14 cellular contexts compared by ENCODE assay signal in the genomic region with DNA sequence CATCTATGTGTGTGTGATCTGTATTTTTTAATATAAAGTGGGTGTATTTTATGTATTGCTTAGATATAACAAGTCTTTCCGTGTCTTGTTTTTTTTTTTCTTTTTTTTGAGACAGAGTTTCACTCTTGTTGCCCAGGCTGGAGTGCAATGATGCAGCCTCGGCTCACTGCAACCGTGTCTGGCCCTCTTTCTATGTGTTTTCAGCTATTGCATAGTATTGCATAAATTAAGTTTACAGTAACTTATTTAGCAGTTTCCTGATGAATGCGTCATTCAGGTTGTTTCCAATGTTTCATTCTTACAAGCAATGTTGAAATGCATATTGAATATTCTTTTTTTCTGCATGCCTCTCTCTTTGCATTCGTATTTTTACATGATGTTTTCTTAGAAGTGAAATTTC. TPM values are rescaled to one million over a fixed set of nuclear protein-coding genes. Genes with fewer than 3 reads are reported as not detected.
DNase-seq lines count a peak whose midpoint lies in the region; ATAC-seq and TF ChIP-seq lines count a peak whose summit lies in the region.
"Had no signal": no experiment of that assay in that cellular context is flagged by ENCODE, and none has a peak within 500 bp of the region (broad histone marks: within the 10 kb centered on the region; RNA-seq: fewer than 3 reads in every experiment).

No MANE protein-coding gene starts in this region.

- no peaks in the 10 kb centered on the region for H3K9me3 Mint-ChIP-seq in activated CD4-positive, alpha-beta T cell treated with anti-CD3 and anti-CD28 coated beads, Interleukin-2, amount 10 ng/mL, durations not matched to agents 24 days and 14 days
- H3K9me3 Mint-ChIP-seq in osteocyte (ENCODE audit: unreplicated experiment), result no peaks in the 10 kb centered on the region
- H3K9me3 Mint-ChIP-seq: CD4-positive, alpha-beta memory T cell; H9 had no signal

- H3K36me3 Mint-ChIP-seq in activated CD4-positive, alpha-beta T cell treated with anti-CD3 and anti-CD28 coated beads, Interleukin-2, amount 10 ng/mL, durations not matched to agents 24 days and 14 days (ENCODE audit: low read depth), result no peaks in the 10 kb centered on the region
- no peaks in the 10 kb centered on the region for H3K36me3 Mint-ChIP-seq in osteocyte (ENCODE audit: unreplicated experiment)
- H3K36me3 Mint-ChIP-seq: CD4-positive, alpha-beta memory T cell had no signal

- no peaks in the 10 kb centered on the region for H3K27me3 ChIP-seq in HL-60 (ENCODE audit: insufficient read depth, poor library complexity, severe bottlenecking)
- H3K27me3 ChIP-seq: BE2C had no signal

- H3K4me3 ChIP-seq in HL-60 (replicated peaks; ENCODE audit: insufficient read depth, low read length), result no peak overlapping the region

- no peak for ATAC-seq in GM21360 (IDR thresholded peaks at IDR 0.05; ENCODE audit: unreplicated experiment)

- peaks cover 25% of the 10 kb centered on the region for H3K27me3 Mint-ChIP-seq in activated CD4-positive, alpha-beta T cell treated with anti-CD3 and anti-CD28 coated beads, Interleukin-2, amount 10 ng/mL, durations not matched to agents 24 days and 14 days
- peaks cover 41% of the 10 kb centered on the region for H3K27me3 Mint-ChIP-seq in osteocyte (ENCODE audit: unreplicated experiment)

- peak; percentile 20 for DNase-seq in activated CD4-positive, alpha-beta T cell treated with anti-CD3 and anti-CD28 coated beads, Interleukin-2, amount 10 ng/mL, durations not matched to agents 24 days and 14 days
- no peak for DNase-seq in activated CD4-positive, alpha-beta T cell treated with anti-CD3 and anti-CD28 coated beads, Interleukin-2, amount 50 U/mL, for 1 hour
- DNase-seq in HL-60 (ENCODE audit: low read depth in 1 of 2, low spot score in 1 of 2) (peak; percentile 20 to 39), NOMO-1 treated with DMSO at 0.1 percent for 48 hours (lab: John Stamatoyannopoulos, UW; ENCODE audit: unreplicated experiment) (peak; percentile 28), osteocyte (ENCODE audit: extremely low spot score, unreplicated experiment) (peak; percentile 4), superior temporal gyrus (ENCODE audit: extremely low spot score) (no peak)
- DNase-seq: BE2C; CD4-positive, alpha-beta memory T cell; DMS79; GOT3; H9 had no signal

- no peak overlapping the region for H3K4me3 Mint-ChIP-seq in activated CD4-positive, alpha-beta T cell treated with anti-CD3 and anti-CD28 coated beads, Interleukin-2, amount 10 ng/mL, durations not matched to agents 24 days and 14 days
- no peak overlapping the region for H3K4me3 Mint-ChIP-seq in osteocyte (ENCODE audit: unreplicated experiment)
- H3K4me3 Mint-ChIP-seq: CD4-positive, alpha-beta memory T cell; H9 had no signal

- no peak overlapping the region for H3K27ac Mint-ChIP-seq in activated CD4-positive, alpha-beta T cell treated with anti-CD3 and anti-CD28 coated beads, Interleukin-2, amount 10 ng/mL, durations not matched to agents 24 days and 14 days
- H3K27ac Mint-ChIP-seq in osteocyte (ENCODE audit: unreplicated experiment), result no peak overlapping the region
- H3K27ac Mint-ChIP-seq: CD4-positive, alpha-beta memory T cell; H9 had no signal

- H3K4me1 Mint-ChIP-seq in activated CD4-positive, alpha-beta T cell treated with anti-CD3 and anti-CD28 coated beads, Interleukin-2, amount 10 ng/mL, durations not matched to agents 24 days and 14 days, result no peaks in the 10 kb centered on the region
- H3K4me1 Mint-ChIP-seq in osteocyte (ENCODE audit: unreplicated experiment), result no peaks in the 10 kb centered on the region
- H3K4me1 Mint-ChIP-seq: CD4-positive, alpha-beta memory T cell had no signal

- TF ChIP-seq CTCF in HL-60 (IDR thresholded peaks at IDR 0.05; ENCODE audit: insufficient read depth, low read length) (no peak), osteocyte (IDR thresholded peaks at IDR 0.05) (no peak)

- intact Hi-C loops in activated CD4-positive, alpha-beta T cell treated with anti-CD3 and anti-CD28 coated beads, Interleukin-2, amount 10 ng/mL, durations not matched to agents 24 days and 14 days (cut with micrococcal nuclease), result no loop called here

- peak overlapping the region; percentile 53 for H3K27ac ChIP-seq in HL-60 (replicated peaks)
- H3K27ac ChIP-seq: C4-2B had no signal

RNA-seq across cellular contexts. Expression of a gene that starts 7.2 kb away (rescaled TPM):
- total RNA-seq in activated CD4-positive, alpha-beta T cell treated with anti-CD3 and anti-CD28 coated beads, Interleukin-2, amount 10 ng/mL, durations not matched to agents 24 days and 14 days, result 0.07 and 0.12 TPM in 2 replicates
- not detected in 2 replicates for total RNA-seq in osteocyte
- total RNA-seq: H9, HT1080 had no signal

RNA-seq across cellular contexts. Expression of a gene that starts 57.3 kb away (rescaled TPM):
- 15.0 and 16.9 TPM in 2 replicates for total RNA-seq in activated CD4-positive, alpha-beta T cell treated with anti-CD3 and anti-CD28 coated beads, Interleukin-2, amount 10 ng/mL, durations not matched to agents 24 days and 14 days
- not detected in 2 replicates for total RNA-seq in osteocyte
- total RNA-seq: H9, HT1080 had no signal

Comparison
In these comparisons a context has a peak if more than half of its experiments do, and no peak if none do; other contexts are left out.
1. DNase-seq: peak in activated CD4-positive, alpha-beta T cell treated with anti-CD3 and anti-CD28 coated beads, Interleukin-2, amount 10 ng/mL, durations not matched to agents 24 days and 14 days (single experiment), HL-60 (2 of 2), NOMO-1 treated with DMSO at 0.1 percent for 48 hours (single experiment) and osteocyte (single experiment); none in activated CD4-positive, alpha-beta T cell treated with anti-CD3 and anti-CD28 coated beads, Interleukin-2, amount 50 U/mL, for 1 hour (single experiment) and superior temporal gyrus (single experiment).
2. RNA of a gene that starts 57.3 kb away (total RNA-seq): 15.0 to 16.9 TPM in activated CD4-positive, alpha-beta T cell treated with anti-CD3 and anti-CD28 coated beads, Interleukin-2, amount 10 ng/mL, durations not matched to agents 24 days and 14 days; not detected in osteocyte; every median in the first group is over 10 times any median in the second.